8 cellular contexts compared by ENCODE assay signal in the genomic region with DNA sequence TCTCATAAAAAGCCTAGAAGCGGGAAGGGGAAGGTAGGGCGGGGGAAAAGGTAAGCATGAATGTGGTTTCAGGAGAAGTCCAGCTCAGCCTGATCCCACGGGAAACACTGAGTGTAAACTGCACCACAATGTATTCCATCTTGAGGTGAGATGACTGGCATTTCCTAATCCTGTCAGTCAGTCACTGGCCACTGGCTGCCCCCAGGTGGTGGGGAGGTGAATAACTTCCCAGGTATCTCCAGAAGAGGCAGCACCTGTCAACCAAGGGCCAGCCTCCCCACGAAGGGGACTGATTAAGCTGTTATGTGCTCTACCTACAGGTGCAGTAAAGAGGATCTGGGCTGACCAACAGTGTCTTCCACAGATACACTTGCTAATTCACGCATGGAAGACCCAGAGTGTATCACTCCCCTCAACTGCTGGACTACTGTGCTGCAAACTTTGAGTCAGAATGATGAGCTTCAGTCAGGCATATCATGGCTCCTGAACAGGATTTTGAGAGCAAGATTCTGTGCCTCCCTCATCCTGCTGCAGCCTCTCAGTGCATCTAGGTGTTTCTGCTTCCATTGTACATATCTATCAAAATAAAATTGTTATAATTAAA.
DNase-seq lines count a peak whose midpoint lies in the region; ATAC-seq, FAIRE-seq and TF ChIP-seq lines count a peak whose summit lies in the region.

No MANE protein-coding gene starts in this region.

- H3K4ac ChIP-seq in mesenchymal stem cell (ENCODE audit: low read depth in 1 of 2, low read length in 2 of 2) = no peak overlapping the region

- no peak overlapping the region for H2BK12ac ChIP-seq in mesenchymal stem cell (ENCODE audit: low read length in 2 of 2)

- TF ChIP-seq POLR2A in GM12892 (IDR thresholded peaks at IDR 0.05; ENCODE audit: low read depth, low read length) = no peak
- TF ChIP-seq POLR2A in endothelial cell of umbilical vein (IDR thresholded peaks at IDR 0.05; ENCODE audit: low read depth, low read length) = no peak
- TF ChIP-seq POLR2A in esophagus muscularis mucosa (IDR thresholded peaks at IDR 0.05; ENCODE audit: low read depth) = no peak

- H3K4me2 ChIP-seq in endothelial cell of umbilical vein (ENCODE audit: insufficient read depth, low read length) (no peak overlapping the region), mesenchymal stem cell (ENCODE audit: low read length, poor library complexity, severe bottlenecking) (no peak overlapping the region)

- H4K8ac ChIP-seq in mesenchymal stem cell (ENCODE audit: low read length) = no peak overlapping the region

- no peak overlapping the region for H2AK5ac ChIP-seq in mesenchymal stem cell (ENCODE audit: low read length, severe bottlenecking)

- H3K79me2 ChIP-seq in endothelial cell of umbilical vein (ENCODE audit: control insufficient read depth, insufficient read depth, low read length) = no peaks in the 10 kb centered on the region

- DNase-seq in GM12892 (ENCODE audit: insufficient read length) (peak; percentile 27), NCI-H187 treated with DMSO at 0.1 percent for 48 hours (lab: John Stamatoyannopoulos, UW) (peak; percentile 67), endothelial cell of umbilical vein (ENCODE audit: low read depth, low spot score) (no peak), pons (ENCODE audit: low spot score) (peak; percentile 7), mesenchymal stem cell (no peak), esophagus muscularis mucosa (ENCODE audit: extremely low spot score) (no peak)
- DNase-seq in activated CD4-positive, alpha-beta T cell treated with anti-CD3 and anti-CD28 coated beads, Interleukin-2, amount 50 U/mL, for 1 hour = peak; percentile 27

- no peaks in the 10 kb centered on the region for H3K36me3 ChIP-seq in endothelial cell of umbilical vein (ENCODE audit: control insufficient read depth in 2 of 2, extremely low read depth in 1 of 2, insufficient read depth in 2 of 2, low read length in 2 of 2)
- H3K36me3 ChIP-seq in mesenchymal stem cell (ENCODE audit: control insufficient read depth in 1 of 2, insufficient read depth in 2 of 2, low read depth in 1 of 2, low read length in 2 of 2) = no peaks in the 10 kb centered on the region
- H3K36me3 ChIP-seq in esophagus muscularis mucosa = no peaks in the 10 kb centered on the region

- POLR2A ChIA-PET in endothelial cell of umbilical vein (lab: Charles Lee) = no interaction called here

- H4K20me1 ChIP-seq in endothelial cell of umbilical vein (replicated peaks; ENCODE audit: control insufficient read depth, extremely low read depth, insufficient read depth, low read length) = no peaks in the 10 kb centered on the region

- no peak overlapping the region for H3K9ac ChIP-seq in endothelial cell of umbilical vein (replicated peaks; ENCODE audit: extremely low read depth, insufficient read depth, low read length)
- H3K9ac ChIP-seq in mesenchymal stem cell (ENCODE audit: low read length) = no peak overlapping the region

- BruUV-seq in endothelial cell of umbilical vein (replicated peaks; lab: Mats Ljungman, UMichigan) = no TSS peak

- dilution Hi-C loops in endothelial cell of umbilical vein (cut with MboI; ENCODE audit: extremely low pct_ligation_motif_present, low sequenced_read_pairs) = no loop called here

- H3K79me1 ChIP-seq in mesenchymal stem cell (replicated peaks; ENCODE audit: low read length, poor library complexity, severe bottlenecking) = no peaks in the 10 kb centered on the region

- TF ChIP-seq EP300 in esophagus muscularis mucosa (IDR thresholded peaks at IDR 0.05) = no peak

- TF ChIP-seq CTCF in endothelial cell of umbilical vein (IDR thresholded peaks at IDR 0.05; ENCODE audit: extremely low read depth in 1 of 2, insufficient read depth in 1 of 2, low read depth in 1 of 2, low read length in 2 of 2) (peak; percentile 21 to 26), esophagus muscularis mucosa (IDR thresholded peaks at IDR 0.05) (no peak)

- CTCF ChIA-PET in endothelial cell of umbilical vein (lab: Charles Lee) = interaction anchor here (0.8 kb wide), 1 partner anchor 368 kb away, joined by 4 read pairs; no protein-coding TSS in a partner anchor

- no peak overlapping the region for H2BK15ac ChIP-seq in mesenchymal stem cell (ENCODE audit: low read depth, poor library complexity, severe bottlenecking)

- no peak overlapping the region for H3K18ac ChIP-seq in mesenchymal stem cell (ENCODE audit: low read depth in 1 of 2, low read length in 2 of 2)

- H3K27me3 ChIP-seq in endothelial cell of umbilical vein (ENCODE audit: control insufficient read depth in 2 of 2, insufficient read depth in 2 of 2, low read length in 2 of 2) (no peaks in the 10 kb centered on the region), mesenchymal stem cell (ENCODE audit: control insufficient read depth in 1 of 2, insufficient read depth in 1 of 2, low read length in 2 of 2) (peaks cover 0 to 36% of the 10 kb centered on the region in 2 experiments), esophagus muscularis mucosa (peaks cover 0 to 43% (median 0%) of the 10 kb centered on the region in 4 donors)

- H3K27ac ChIP-seq in endothelial cell of umbilical vein (ENCODE audit: insufficient read depth, low read depth, low read length) (no peak overlapping the region), mesenchymal stem cell (ENCODE audit: low read length, poor library complexity, severe bottlenecking) (no peak overlapping the region), esophagus muscularis mucosa (replicated peaks in 1 of 4) (no peak overlapping the region)

- H2AFZ ChIP-seq in endothelial cell of umbilical vein (ENCODE audit: low read depth, low read length) = no peak overlapping the region
- H2AFZ ChIP-seq in mesenchymal stem cell (ENCODE audit: low read depth, low read length) = no peak overlapping the region

- H3K4me3 ChIP-seq in endothelial cell of umbilical vein (replicated peaks in 1 of 3; ENCODE audit: insufficient read depth in 1 of 3, low read depth in 1 of 3, low read length in 3 of 3) (no peak overlapping the region), mesenchymal stem cell (ENCODE audit: insufficient read depth in 1 of 2, low read depth in 1 of 2, low read length in 2 of 2) (no peak overlapping the region), esophagus muscularis mucosa (no peak overlapping the region)

- no peaks in the 10 kb centered on the region for H3K9me1 ChIP-seq in endothelial cell of umbilical vein (replicated peaks; ENCODE audit: control insufficient read depth, extremely low read depth, insufficient read depth, low read length)

- H3K4me1 ChIP-seq in endothelial cell of umbilical vein (ENCODE audit: control insufficient read depth, extremely low read depth, insufficient read depth, low read length) (no peaks in the 10 kb centered on the region), mesenchymal stem cell (ENCODE audit: control insufficient read depth, insufficient read depth, low read depth, low read length) (no peaks in the 10 kb centered on the region), esophagus muscularis mucosa (no peaks in the 10 kb centered on the region)

- H3K23ac ChIP-seq in mesenchymal stem cell (ENCODE audit: low read length in 2 of 2) = no peak overlapping the region

- H3K9me3 ChIP-seq in endothelial cell of umbilical vein (replicated peaks; ENCODE audit: control insufficient read depth, insufficient read depth, low read length) (no peaks in the 10 kb centered on the region), mesenchymal stem cell (ENCODE audit: control insufficient read depth, low read length) (no peaks in the 10 kb centered on the region), esophagus muscularis mucosa (no peaks in the 10 kb centered on the region)

- H2BK5ac ChIP-seq in mesenchymal stem cell (ENCODE audit: low read depth, low read length, poor library complexity, severe bottlenecking) = no peak overlapping the region

- FAIRE-seq in GM12892 (lab: Jason Lieb, UNC) = peak; percentile 96
- FAIRE-seq in endothelial cell of umbilical vein (lab: Jason Lieb, UNC) = peak; percentile 24

- no peak for ATAC-seq in GM21381 (IDR thresholded peaks at IDR 0.05; ENCODE audit: unreplicated experiment)

- no peak overlapping the region for H2BK120ac ChIP-seq in mesenchymal stem cell (ENCODE audit: low read depth, low read length)

- no peak overlapping the region for H4K91ac ChIP-seq in mesenchymal stem cell (ENCODE audit: low read length)

- WGBS in mesenchymal stem cell = 39% methylated on average over 5 of the region's 5 CpGs
- WGBS in esophagus muscularis mucosa = 34% methylated on average over 5 of the region's 5 CpGs

- H3K14ac ChIP-seq in mesenchymal stem cell (ENCODE audit: low read length in 2 of 2) = no peak overlapping the region

- intact Hi-C loops in endothelial cell of umbilical vein (cut with micrococcal nuclease) (no loop called here), esophagus muscularis mucosa (cut with DNase I) (no loop called here)

TF ChIP-seq in endothelial cell of umbilical vein, 7 proteins besides CTCF, POLR2A, EP300 and RAD21:
- TF ChIP-seq JUN (IDR thresholded peaks at IDR 0.05; ENCODE audit: borderline replicate concordance, insufficient read depth, insufficient read length, low read depth) (no peak), MYC (IDR thresholded peaks at IDR 0.05; ENCODE audit: low read depth, low read length) (no peak), EZH2 (IDR thresholded peaks at IDR 0.05; ENCODE audit: borderline replicate concordance, low read depth, low read length, severe bottlenecking) (no peak), FOS (IDR thresholded peaks at IDR 0.05; ENCODE audit: borderline replicate concordance, insufficient read depth, low read length) (no peak), POLR2AphosphoS5 (IDR thresholded peaks at IDR 0.05; ENCODE audit: insufficient read depth, low read depth, low read length) (no peak), GATA2 (IDR thresholded peaks at IDR 0.05; ENCODE audit: insufficient read depth, insufficient read length, low read depth, low read length) (no peak)
- TF ChIP-seq, protein P1, sequence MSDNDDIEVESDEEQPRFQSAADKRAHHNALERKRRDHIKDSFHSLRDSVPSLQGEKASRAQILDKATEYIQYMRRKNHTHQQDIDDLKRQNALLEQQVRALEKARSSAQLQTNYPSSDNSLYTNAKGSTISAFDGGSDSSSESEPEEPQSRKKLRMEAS (IDR thresholded peaks at IDR 0.05; ENCODE audit: insufficient read depth, insufficient read length) = no peak
TF ChIP-seq in endothelial cell of umbilical vein: peak in this region for 0.

Comparison
In these comparisons a context has a peak if more than half of its experiments do, and no peak if none do; other contexts are left out.
1. DNase-seq: peak in GM12892 (single experiment), NCI-H187 treated with DMSO at 0.1 percent for 48 hours (single experiment), activated CD4-positive, alpha-beta T cell treated with anti-CD3 and anti-CD28 coated beads, Interleukin-2, amount 50 U/mL, for 1 hour (single experiment) and pons (single experiment); none in endothelial cell of umbilical vein (single experiment), mesenchymal stem cell (single experiment) and esophagus muscularis mucosa (single experiment).
2. CTCF ChIP-seq: peak in endothelial cell of umbilical vein (2 of 2); none in esophagus muscularis mucosa (0 of 3).